Comparison of ENCODE assay signal across 16 cellular contexts in the genomic region with DNA sequence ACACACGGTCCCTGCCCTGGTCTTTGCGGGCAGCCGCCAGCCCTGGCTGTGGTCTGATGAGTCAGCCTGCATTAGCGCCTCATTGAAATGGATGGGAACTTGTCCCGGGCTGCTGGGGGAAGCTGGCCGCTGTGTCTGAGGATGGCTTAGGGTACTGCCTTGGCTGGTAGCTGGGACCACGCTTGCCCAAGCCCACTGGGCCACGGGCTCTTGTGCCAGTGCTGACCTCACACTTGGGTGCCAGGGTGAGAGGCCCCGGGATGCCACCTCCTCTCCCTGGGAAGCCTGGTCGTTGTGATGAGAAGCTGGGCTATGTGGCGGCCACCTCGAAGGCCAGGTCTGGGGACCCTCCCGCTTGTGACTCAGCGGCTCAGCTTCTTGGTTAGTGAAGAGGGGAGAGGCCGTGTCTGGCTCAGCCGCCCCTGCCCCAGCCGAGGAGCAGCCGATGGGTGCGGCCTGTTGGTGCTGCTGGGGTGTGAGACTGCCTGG. TPM values are rescaled to one million over a fixed set of nuclear protein-coding genes. Genes with fewer than 3 reads are reported as not detected.
DNase-seq lines count a peak whose midpoint lies in the region; ATAC-seq and TF ChIP-seq lines count a peak whose summit lies in the region.
"Had no signal": no experiment of that assay in that cellular context is flagged by ENCODE, and none has a peak within 500 bp of the region (broad histone marks: within the 10 kb centered on the region; RNA-seq: fewer than 3 reads in every experiment).

No MANE protein-coding gene starts in this region.

- no peaks in the 10 kb centered on the region for H3K36me3 Mint-ChIP-seq in activated CD4-positive, alpha-beta T cell treated with anti-CD3 and anti-CD28 coated beads for 36 hours (ENCODE audit: low read depth)

- H3K9me3 Mint-ChIP-seq in activated CD4-positive, alpha-beta T cell treated with anti-CD3 and anti-CD28 coated beads for 36 hours (ENCODE audit: low read depth): no peaks in the 10 kb centered on the region
- H3K9me3 Mint-ChIP-seq: activated T-helper 2 cell treated with anti-CD3 and anti-CD28 coated beads, Interferon-gamma antibody, Interleukin-2, Interleukin-4, amounts not matched to agents 10 μg/mL and 5 μg/mL and 100 μg/mL, durations not matched to agents 14 hours and 24 hours and 36 hours; T-helper 2 cell treated with Interferon-gamma antibody and Interleukin-4, amounts not matched to agents 5 μg/mL and 100 μg/mL, for 36 hours had no signal

- H3K4me3 Mint-ChIP-seq in activated CD4-positive, alpha-beta T cell treated with anti-CD3 and anti-CD28 coated beads for 36 hours: no peak overlapping the region
- H3K4me3 Mint-ChIP-seq: T-helper 2 cell treated with Interferon-gamma antibody and Interleukin-4, amounts not matched to agents 5 μg/mL and 100 μg/mL, for 36 hours had no signal

- ATAC-seq in SK-N-SH treated with all-trans-retinoic acid at 6 μM for 48 hours (peak; percentile 76), HG03439 (IDR thresholded peaks at IDR 0.05; ENCODE audit: unreplicated experiment) (no peak)
- ATAC-seq in activated CD4-positive, alpha-beta T cell treated with anti-CD3 and anti-CD28 coated beads for 36 hours: no peak

- peak; percentile 54 for DNase-seq in AG20443 (ENCODE audit: low spot score)
- peak; percentile 11 for DNase-seq in HS-27A (ENCODE audit: low read depth)
- peak; percentile 7 for DNase-seq in kidney tubule cell (ENCODE audit: low spot score)
- DNase-seq in activated CD4-positive, alpha-beta T cell treated with anti-CD3 and anti-CD28 coated beads for 36 hours: no peak
- DNase-seq in activated naive CD4-positive, alpha-beta T cell (lab: John Stamatoyannopoulos, UW): no peak
- DNase-seq in HuH-7 (ENCODE audit: low spot score): no peak
- DNase-seq: DMS53; effector CD8-positive, alpha-beta T cell; NCI-H2171 treated with DMSO at 0.1 percent for 48 hours; tibial artery had no signal

- peaks cover 5% of the 10 kb centered on the region for H3K27me3 Mint-ChIP-seq in activated CD4-positive, alpha-beta T cell treated with anti-CD3 and anti-CD28 coated beads for 36 hours
- H3K27me3 Mint-ChIP-seq: progenitor cell of endocrine pancreas had no signal

- no peak overlapping the region for H3K27ac Mint-ChIP-seq in activated CD4-positive, alpha-beta T cell treated with anti-CD3 and anti-CD28 coated beads for 36 hours
- H3K27ac Mint-ChIP-seq: activated T-helper 2 cell treated with anti-CD3 and anti-CD28 coated beads, Interferon-gamma antibody, Interleukin-2, Interleukin-4, amounts not matched to agents 10 μg/mL and 5 μg/mL and 100 μg/mL, durations not matched to agents 14 hours and 24 hours and 36 hours; progenitor cell of endocrine pancreas; T-helper 2 cell treated with Interferon-gamma antibody and Interleukin-4, amounts not matched to agents 5 μg/mL and 100 μg/mL, for 36 hours had no signal

- POLR2A ChIA-PET in activated CD4-positive, alpha-beta T cell treated with anti-CD3 and anti-CD28 coated beads for 36 hours (lab: Charles Lee): no interaction called here

- intact Hi-C loops in activated CD4-positive, alpha-beta T cell treated with anti-CD3 and anti-CD28 coated beads for 36 hours (cut with DNase I, micrococcal nuclease): no loop called here

- H3K4me1 Mint-ChIP-seq in activated CD4-positive, alpha-beta T cell treated with anti-CD3 and anti-CD28 coated beads for 36 hours: no peaks in the 10 kb centered on the region

- CTCF ChIA-PET in activated CD4-positive, alpha-beta T cell treated with anti-CD3 and anti-CD28 coated beads for 36 hours (lab: Charles Lee): no interaction called here

TF ChIP-seq in SK-N-SH treated with all-trans-retinoic acid at 6 μM for 48 hours, 23 proteins besides CTCF, POLR2A, EP300 and RAD21:
- TF ChIP-seq ESRRG (CRISPR knock-in tag; IDR thresholded peaks at IDR 0.05) (no peak), TOX (CRISPR knock-in tag; IDR thresholded peaks at IDR 0.05; ENCODE audit: borderline replicate concordance) (no peak), TSHZ2 (CRISPR knock-in tag; IDR thresholded peaks at IDR 0.05) (no peak), ARNTL (CRISPR knock-in tag; IDR thresholded peaks at IDR 0.05; ENCODE audit: borderline replicate concordance, low read depth) (no peak), ZC3H10 (CRISPR knock-in tag; IDR thresholded peaks at IDR 0.05) (no peak), ISL1 (CRISPR knock-in tag; IDR thresholded peaks at IDR 0.05) (no peak)
- TF ChIP-seq, protein P1, sequence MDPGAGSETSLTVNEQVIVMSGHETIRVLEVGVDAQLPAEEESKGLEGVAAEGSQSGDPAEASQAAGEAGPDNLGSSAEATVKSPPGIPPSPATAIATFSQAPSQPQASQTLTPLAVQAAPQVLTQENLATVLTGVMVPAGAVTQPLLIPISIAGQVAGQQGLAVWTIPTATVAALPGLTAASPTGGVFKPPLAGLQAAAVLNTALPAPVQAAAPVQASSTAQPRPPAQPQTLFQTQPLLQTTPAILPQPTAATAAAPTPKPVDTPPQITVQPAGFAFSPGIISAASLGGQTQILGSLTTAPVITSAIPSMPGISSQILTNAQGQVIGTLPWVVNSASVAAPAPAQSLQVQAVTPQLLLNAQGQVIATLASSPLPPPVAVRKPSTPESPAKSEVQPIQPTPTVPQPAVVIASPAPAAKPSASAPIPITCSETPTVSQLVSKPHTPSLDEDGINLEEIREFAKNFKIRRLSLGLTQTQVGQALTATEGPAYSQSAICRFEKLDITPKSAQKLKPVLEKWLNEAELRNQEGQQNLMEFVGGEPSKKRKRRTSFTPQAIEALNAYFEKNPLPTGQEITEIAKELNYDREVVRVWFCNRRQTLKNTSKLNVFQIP (CRISPR knock-in tag; IDR thresholded peaks at IDR 0.05; ENCODE audit: borderline replicate concordance, low read depth): no peak

RNA-seq across cellular contexts. Expression of gene CACNA1H, which starts 10.7 kb away (rescaled TPM):
- total RNA-seq in activated CD4-positive, alpha-beta T cell treated with anti-CD3 and anti-CD28 coated beads for 36 hours: under 1 TPM; 0.86 to 0.98 TPM
- total RNA-seq: OCI-LY7 had no signal

Comparison
In these comparisons a context has a peak if more than half of its experiments do, and no peak if none do; other contexts are left out.
1. DNase-seq: peak in AG20443 (single experiment), HS-27A (single experiment) and kidney tubule cell (single experiment); none in activated CD4-positive, alpha-beta T cell treated with anti-CD3 and anti-CD28 coated beads for 36 hours (single experiment), activated naive CD4-positive, alpha-beta T cell (0 of 4) and HuH-7 (single experiment).